Comparison of ENCODE assay signal across 5 cellular contexts in the genomic region with DNA sequence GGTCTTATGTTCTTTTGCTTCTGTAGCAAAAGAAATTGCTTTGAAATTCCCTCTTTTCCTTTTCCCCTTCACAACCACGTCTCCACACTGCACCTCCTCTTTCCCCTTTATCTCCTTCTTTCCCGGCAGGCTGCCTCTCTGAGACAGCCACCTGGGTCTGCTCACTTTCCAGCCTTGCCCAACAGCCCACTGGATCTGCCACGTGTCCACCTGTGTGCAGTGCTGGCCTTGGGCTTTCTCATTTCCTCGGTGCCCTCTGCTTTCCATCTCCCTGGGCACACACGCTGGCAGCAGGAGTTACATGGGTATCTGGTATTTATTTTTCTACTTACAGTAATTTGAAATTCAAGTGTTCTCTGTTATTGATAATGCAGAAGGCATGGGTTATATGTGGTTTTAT.
"Had no signal": no experiment of that assay in that cellular context is flagged by ENCODE, and none has a peak within 500 bp of the region (broad histone marks: within the 10 kb centered on the region; RNA-seq: fewer than 3 reads in every experiment).

No MANE protein-coding gene starts in this region.

- H3K4me1 Mint-ChIP-seq: GM23338, H9 had no signal

- DNase-seq: H9, HCEC 1CT, IMR-90 had no signal

- H3K27ac Mint-ChIP-seq: GM23338, H9 had no signal

- ATAC-seq: GM23338, K562 had no signal

- H3K4me3 Mint-ChIP-seq: GM23338, H9 had no signal
